In genomic region chr5:7225826-7226225, GRCh38 we compare ENCODE assay signal across 39 cellular contexts.
"Had no signal": no experiment of that assay in that cellular context is flagged by ENCODE, and none has a peak within 500 bp of the region (broad histone marks: within the 10 kb centered on the region; RNA-seq: fewer than 3 reads in every experiment).

No MANE protein-coding gene starts in this region.

- H3K4me1 ChIP-seq: adrenal gland, ascending aorta, body of pancreas, breast epithelium had no signal

- H3K4me3 Mint-ChIP-seq: activated naive CD4-positive, alpha-beta T cell treated with anti-CD3 and anti-CD28 coated beads for 36 hours; activated naive CD4-positive, alpha-beta T cell treated with anti-CD3 and anti-CD28 coated beads, Interleukin-2, amount 10 ng/mL, durations not matched to agents 7 days and 5 days; activated naive CD4-positive, alpha-beta T cell treated with anti-CD3 and anti-CD28 coated beads, Interleukin-2, amount 50 U/mL, for 24 hours; activated naive CD8-positive, alpha-beta T cell; activated naive CD8-positive, alpha-beta T cell treated with anti-CD3 and anti-CD28 coated beads for 36 hours; activated naive CD8-positive, alpha-beta T cell treated with anti-CD3 and anti-CD28 coated beads, Interleukin-2, amount 10 ng/mL, durations not matched to agents 7 days and 5 days; activated naive CD8-positive, alpha-beta T cell treated with anti-CD3 and anti-CD28 coated beads, Interleukin-2, amount 50 U/mL, for 24 hours; activated T-cell treated with anti-CD3 and anti-CD28 coated beads, Interleukin-2, amount 50 U/mL, for 24 hours; activated T-cell treated with anti-CD3 and anti-CD28 coated beads, Interleukin-2, amount 50 U/mL, for 4 hours; activated T-cell treated with anti-CD3 and anti-CD28 coated beads, Interleukin-2, amount 50 U/mL, for 72 hours; activated T-helper 1 cell treated with anti-CD3 and anti-CD28 coated beads, Interleukin-12 subunit alpha, Interleukin-12 subunit beta, Interleukin-2, Interleukin-4 antibody, amounts not matched to agents 30 ng/mL and 10 ng/mL and 1 ng/mL, durations not matched to agents 14 hours and 24 hours and 36 hours; activated T-helper 17 cell treated with anti-CD3 and anti-CD28 coated beads, Interleukin-2, amount 50 U/mL, for 72 hours; brain; central memory CD8-positive, alpha-beta T cell had no signal

- H3K36me3 Mint-ChIP-seq: activated naive CD4-positive, alpha-beta T cell treated with anti-CD3 and anti-CD28 coated beads, Interleukin-2, amount 10 ng/mL, durations not matched to agents 7 days and 5 days; activated naive CD4-positive, alpha-beta T cell treated with anti-CD3 and anti-CD28 coated beads, Interleukin-2, amount 50 U/mL, for 24 hours; activated naive CD8-positive, alpha-beta T cell; activated naive CD8-positive, alpha-beta T cell treated with anti-CD3 and anti-CD28 coated beads for 36 hours; activated naive CD8-positive, alpha-beta T cell treated with anti-CD3 and anti-CD28 coated beads, Interleukin-2, amount 10 ng/mL, durations not matched to agents 7 days and 5 days had no signal

- H3K4me3 ChIP-seq: adrenal gland, ascending aorta, body of pancreas, breast epithelium, cardiac muscle cell had no signal

- H3K9me3 Mint-ChIP-seq: activated T-helper 17 cell treated with anti-CD3 and anti-CD28 coated beads, Interleukin-2, amount 50 U/mL, for 72 hours had no signal

- H3K27me3 Mint-ChIP-seq: activated naive CD4-positive, alpha-beta T cell treated with anti-CD3 and anti-CD28 coated beads, Interleukin-2, amount 10 ng/mL, durations not matched to agents 7 days and 5 days; activated naive CD4-positive, alpha-beta T cell treated with anti-CD3 and anti-CD28 coated beads, Interleukin-2, amount 50 U/mL, for 24 hours; activated naive CD8-positive, alpha-beta T cell; activated naive CD8-positive, alpha-beta T cell treated with anti-CD3 and anti-CD28 coated beads for 36 hours; activated naive CD8-positive, alpha-beta T cell treated with anti-CD3 and anti-CD28 coated beads, Interleukin-2, amount 10 ng/mL, durations not matched to agents 7 days and 5 days; activated naive CD8-positive, alpha-beta T cell treated with anti-CD3 and anti-CD28 coated beads, Interleukin-2, amount 50 U/mL, for 24 hours; central memory CD8-positive, alpha-beta T cell had no signal

- H3K4me1 Mint-ChIP-seq: activated naive CD4-positive, alpha-beta T cell treated with anti-CD3 and anti-CD28 coated beads, Interleukin-2, amount 10 ng/mL, durations not matched to agents 7 days and 5 days; activated naive CD4-positive, alpha-beta T cell treated with anti-CD3 and anti-CD28 coated beads, Interleukin-2, amount 50 U/mL, for 24 hours; activated naive CD8-positive, alpha-beta T cell treated with anti-CD3 and anti-CD28 coated beads for 36 hours; activated naive CD8-positive, alpha-beta T cell treated with anti-CD3 and anti-CD28 coated beads, Interleukin-2, amount 10 ng/mL, durations not matched to agents 7 days and 5 days; activated naive CD8-positive, alpha-beta T cell treated with anti-CD3 and anti-CD28 coated beads, Interleukin-2, amount 50 U/mL, for 24 hours; activated T-helper 17 cell treated with anti-CD3 and anti-CD28 coated beads, Interleukin-2, amount 50 U/mL, for 72 hours; brain; central memory CD8-positive, alpha-beta T cell had no signal

- H3K27me3 ChIP-seq: adrenal gland, ascending aorta, body of pancreas, brain microvascular endothelial cell, breast epithelium, cardiac muscle cell had no signal

- DNase-seq: activated effector memory CD4-positive, alpha-beta T cell treated with anti-CD3 and anti-CD28 coated beads, Interleukin-2, amount 50 U/mL, for 16 hours; activated effector memory CD4-positive, alpha-beta T cell treated with Interleukin-2 at 50 U/mL for 16 hours; activated gamma-delta T cell; activated gamma-delta T cell treated with Interleukin-2 at 50 U/mL for 16 hours; activated naive CD4-positive, alpha-beta T cell; activated naive CD4-positive, alpha-beta T cell treated with anti-CD3 and anti-CD28 coated beads for 36 hours; activated naive CD4-positive, alpha-beta T cell treated with anti-CD3 and anti-CD28 coated beads, Interleukin-2, amount 10 ng/mL, durations not matched to agents 7 days and 5 days; activated naive CD4-positive, alpha-beta T cell treated with anti-CD3 and anti-CD28 coated beads, Interleukin-2, amount 50 U/mL, for 16 hours; activated naive CD4-positive, alpha-beta T cell treated with Interleukin-2 at 50 U/mL for 16 hours; activated naive CD8-positive, alpha-beta T cell treated with anti-CD3 and anti-CD28 coated beads for 36 hours; activated naive CD8-positive, alpha-beta T cell treated with anti-CD3 and anti-CD28 coated beads, Interleukin-2, amount 10 ng/mL, durations not matched to agents 7 days and 5 days; activated naive CD8-positive, alpha-beta T cell treated with anti-CD3 and anti-CD28 coated beads, Interleukin-2, amount 50 U/mL, for 24 hours; activated T-cell treated with anti-CD3 and anti-CD28 coated beads for 4 hours; activated T-cell treated with anti-CD3 and anti-CD28 coated beads, Interleukin-2, amount 50 U/mL, for 1 hour; activated T-cell treated with anti-CD3 and anti-CD28 coated beads, Interleukin-2, amount 50 U/mL, for 24 hours; activated T-cell treated with anti-CD3 and anti-CD28 coated beads, Interleukin-2, amount 50 U/mL, for 4 hours; activated T-cell treated with anti-CD3 and anti-CD28 coated beads, Interleukin-2, amount 50 U/mL, for 48 hours; activated T-cell treated with anti-CD3 and anti-CD28 coated beads, Interleukin-2, amount 50 U/mL, for 72 hours; adrenal gland; amniotic stem cell; amygdala; anterior cingulate cortex; aorta; body of pancreas; brain microvascular endothelial cell; caudate nucleus; central memory CD4-positive, alpha-beta T cell; cerebellar nuclear complex had no signal

- H3K27ac Mint-ChIP-seq: activated naive CD4-positive, alpha-beta T cell treated with anti-CD3 and anti-CD28 coated beads for 36 hours; activated naive CD4-positive, alpha-beta T cell treated with anti-CD3 and anti-CD28 coated beads, Interleukin-2, amount 10 ng/mL, durations not matched to agents 7 days and 5 days; activated naive CD4-positive, alpha-beta T cell treated with anti-CD3 and anti-CD28 coated beads, Interleukin-2, amount 50 U/mL, for 24 hours; activated naive CD4-positive, alpha-beta T cell treated with anti-CD3 and anti-CD28 coated beads, Interleukin-2, amount 50 U/mL, for 72 hours; activated naive CD8-positive, alpha-beta T cell; activated naive CD8-positive, alpha-beta T cell treated with anti-CD3 and anti-CD28 coated beads for 36 hours; activated naive CD8-positive, alpha-beta T cell treated with anti-CD3 and anti-CD28 coated beads, Interleukin-2, amount 10 ng/mL, durations not matched to agents 7 days and 5 days; activated naive CD8-positive, alpha-beta T cell treated with anti-CD3 and anti-CD28 coated beads, Interleukin-2, amount 50 U/mL, for 24 hours; activated T-cell treated with anti-CD3 and anti-CD28 coated beads, Interleukin-2, amount 50 U/mL, for 24 hours; activated T-cell treated with anti-CD3 and anti-CD28 coated beads, Interleukin-2, amount 50 U/mL, for 72 hours; activated T-helper 1 cell treated with anti-CD3 and anti-CD28 coated beads, Interleukin-12 subunit alpha, Interleukin-12 subunit beta, Interleukin-2, Interleukin-4 antibody, amounts not matched to agents 30 ng/mL and 10 ng/mL and 1 ng/mL, durations not matched to agents 14 hours and 24 hours and 36 hours; activated T-helper 17 cell treated with anti-CD3 and anti-CD28 coated beads, Interleukin-2, amount 50 U/mL, for 72 hours; activated T-helper 2 cell treated with anti-CD3 and anti-CD28 coated beads, Interferon-gamma antibody, Interleukin-2, Interleukin-4, amounts not matched to agents 10 μg/mL and 5 μg/mL and 100 μg/mL, durations not matched to agents 14 hours and 24 hours and 36 hours; brain had no signal

- H3K9me3 ChIP-seq: adrenal gland, ascending aorta, body of pancreas had no signal

- H3K27ac ChIP-seq: adrenal gland, ascending aorta, body of pancreas, brain microvascular endothelial cell, breast epithelium, cardiac muscle cell had no signal

- H3K36me3 ChIP-seq: adrenal gland, ascending aorta, brain microvascular endothelial cell, breast epithelium, cardiac muscle cell had no signal
